30 cellular contexts compared by ENCODE assay signal in the genomic region with DNA sequence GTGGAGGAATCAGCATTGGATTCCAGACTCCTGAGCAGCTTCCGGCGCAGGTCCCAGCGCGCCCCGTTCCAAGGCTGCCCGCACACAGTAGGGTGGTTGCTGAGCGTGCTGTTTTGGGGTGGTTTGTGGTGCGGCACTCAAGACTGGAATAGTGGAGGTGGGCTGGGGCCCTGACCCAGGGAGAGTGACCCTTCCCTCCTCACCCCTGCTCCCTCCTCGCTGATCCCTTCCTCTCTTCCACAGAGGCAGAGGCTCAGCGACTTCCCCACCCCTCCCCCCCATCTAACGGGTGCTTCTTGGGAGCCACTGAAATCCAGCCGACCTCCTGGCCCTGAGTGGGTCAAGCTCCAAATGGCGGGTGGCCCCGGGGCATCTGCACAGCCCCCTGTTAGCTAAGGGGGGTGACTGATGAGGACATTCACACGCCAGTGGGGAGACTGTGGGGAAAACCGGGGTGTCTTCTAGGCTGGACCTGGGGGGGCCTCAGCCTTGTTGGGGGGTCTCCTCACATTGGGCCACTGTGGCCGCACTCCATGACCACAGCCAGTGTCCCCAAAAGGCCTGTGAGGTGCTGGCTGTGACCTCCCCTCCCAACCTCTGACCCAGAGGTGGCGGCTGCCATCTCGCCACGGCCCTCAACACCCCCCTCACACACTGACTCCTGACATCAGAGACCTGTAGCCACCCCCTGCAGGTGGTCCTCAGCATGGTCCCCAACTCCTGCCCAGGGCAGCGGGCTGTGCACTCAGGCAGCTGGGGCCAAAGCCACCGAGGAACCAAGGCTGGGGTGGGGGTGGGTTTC. TPM values are rescaled to one million over a fixed set of nuclear protein-coding genes. Genes with fewer than 3 reads are reported as not detected.
A peak's percentile ranks its signal among the peaks of the same experiment; 100 is the strongest.
DNase-seq lines count a peak whose midpoint lies in the region; ATAC-seq, FAIRE-seq and TF ChIP-seq lines count a peak whose summit lies in the region.
"Had no signal": no experiment of that assay in that cellular context is flagged by ENCODE, and none has a peak within 500 bp of the region (broad histone marks: within the 10 kb centered on the region; RNA-seq: fewer than 3 reads in every experiment).

No MANE protein-coding gene starts in this region.

- POLR2A ChIA-PET in HepG2 (lab: Yijun Ruan, JAX): interaction anchor here (1.0 to 1.6 kb wide), 2 partner anchors 10 to 14 kb away, joined by 3 to 9 read pairs; partner anchors contain the start of gene ISG15

- FAIRE-seq in HepG2 (lab: Jason Lieb, UNC): no peak
- no peak for FAIRE-seq in GM19239 (lab: Jason Lieb, UNC)
- FAIRE-seq: endometrium, islet of Langerhans had no signal

- peak overlapping the region; percentile 87; the same call in 1 of the 2 replicates for H3K4me2 ChIP-seq in HepG2 (ENCODE audit: low read depth, low read length)

- TF ChIP-seq CTCF in HepG2 (CRISPR knock-in tag; IDR thresholded peaks at IDR 0.05) (no peak), right lobe of liver (IDR thresholded peaks at IDR 0.05) (no peak)

- H3K27me3 ChIP-seq in HepG2 (ENCODE audit: control insufficient read depth in 1 of 2, insufficient read depth in 2 of 2, low read length in 2 of 2) (no peaks in the 10 kb centered on the region), right lobe of liver (no peaks in the 10 kb centered on the region), SJCRH30 (no peaks in the 10 kb centered on the region)
- H3K27me3 ChIP-seq: vagina had no signal

- peak overlapping the region; percentile 77; the same call in 1 of the 2 replicates for H3K9ac ChIP-seq in HepG2 (ENCODE audit: insufficient read depth, low read depth, low read length)

- CTCF ChIA-PET in HepG2 (lab: Yijun Ruan, JAX; ENCODE audit: low intra/inter-chr PET ratio, low total read pairs): no interaction called here

- in situ Hi-C loops in HepG2 (cut with HindIII; ENCODE audit: extremely low pct_ligation_motif_present, low pct_unique_long_range_greater_than_20kb): no loop called here

- H4K20me1 ChIP-seq in HepG2 (ENCODE audit: insufficient read depth, low read length): no peaks in the 10 kb centered on the region

- WGBS in HepG2 (ENCODE audit: low lambda C conversion rate): 79% methylated on average over 7 of the region's 22 CpGs
- 59% methylated on average over 4 of the region's 22 CpGs for WGBS in right lobe of liver (ENCODE audit: insufficient coverage, low coverage, low lambda C conversion rate, missing lambda C conversion rate)

- no peak for ATAC-seq in HepG2
- ATAC-seq in right lobe of liver: no peak
- ATAC-seq in left colon: no peak
- ATAC-seq: activated T-cell treated with anti-CD3 and anti-CD28 coated beads, Interleukin-2, amount 50 U/mL, for 4 hours; gastrocnemius medialis; lower lobe of right lung; psoas muscle; stimulated activated memory B cell treated with anti-CD40 and anti-IgM and Interleukin-4, amounts not matched to agents 10 μg/mL and 1 μg/mL and 100 μg/mL, for 72 hours had no signal

- H3K27ac ChIP-seq in HepG2 (ENCODE audit: extremely low read length, insufficient read depth, low read length): no peak overlapping the region
- no peak overlapping the region for H3K27ac ChIP-seq in right lobe of liver
- H3K27ac ChIP-seq in SJCRH30: peak overlapping the region; percentile 93
- H3K27ac ChIP-seq: lower lobe of right lung, neutrophil, psoas muscle, skin epidermis, vagina had no signal

- H3K4me1 ChIP-seq in HepG2 (ENCODE audit: insufficient read depth, low read length) (peaks cover 54% of the 10 kb centered on the region), right lobe of liver (peaks cover 0 to 53% (median 8%) of the 10 kb centered on the region in 4 donors), SJCRH30 (peaks cover 24% of the 10 kb centered on the region)

- DNase-seq in HepG2 (ENCODE audit: low spot score) (no peak), right lobe of liver (no peak), SJCRH30 (no peak), left colon (peak; percentile 9 to 24), ureter (ENCODE audit: low spot score) (peak; percentile 44), GM19239 (ENCODE audit: insufficient read length, low spot score) (no peak), NCI-H1048 (lab: John Stamatoyannopoulos, UW) (no peak), NCI-H2081 (lab: John Stamatoyannopoulos, UW) (no peak)
- DNase-seq: activated CD4-positive, CD25-positive, alpha-beta regulatory T cell treated with anti-CD3 and anti-CD28 coated beads, Interleukin-2, amount 50 U/mL, for 72 hours; activated naive CD4-positive, alpha-beta T cell treated with anti-CD3 and anti-CD28 coated beads for 36 hours; activated T-cell treated with anti-CD3 and anti-CD28 coated beads, Interleukin-2, amount 50 U/mL, for 4 hours; caudate nucleus; DMS79 treated with DMSO at 0.1 percent for 48 hours; gastrocnemius medialis; HCEC 1CT; lower lobe of right lung; NCI-H1105 treated with DMSO at 0.1 percent for 48 hours; NCI-H2081 treated with DMSO at 0.1 percent for 48 hours; NCI-H345; SIG-M5; stimulated activated CD4-positive, alpha-beta T cell treated with anti-CD3 and anti-CD28 coated beads, Interleukin-2, amount 100 ng/mL, for 24 hours had no signal

- intact Hi-C loops in HepG2 (cut with micrococcal nuclease; ENCODE audit: unreplicated experiment): loop anchor here (10.0 kb wide), 1 partner anchor 231 kb away; the partner anchor contains the start of genes B3GALT6 and SDF4
- intact Hi-C loops in right lobe of liver (cut with DNase I): no loop called here
- intact Hi-C loops in left colon (cut with DNase I, micrococcal nuclease): no loop called here

- H3K9me3 ChIP-seq in HepG2 (ENCODE audit: low read length): no peaks in the 10 kb centered on the region
- no peaks in the 10 kb centered on the region for H3K9me3 ChIP-seq in right lobe of liver
- H3K9me3 ChIP-seq in SJCRH30 (replicated peaks): no peaks in the 10 kb centered on the region
- H3K9me3 ChIP-seq: gastrocnemius medialis, lower lobe of right lung, neutrophil, psoas muscle, vagina had no signal

- peak overlapping the region in 1 of 3 experiments; percentile 77; a peak in 1 of 6 replicates for H3K4me3 ChIP-seq in HepG2 (replicated peaks in 1 of 3; ENCODE audit: insufficient read depth in 1 of 3, low read depth in 2 of 3, low read length in 3 of 3)
- H3K4me3 ChIP-seq in right lobe of liver: no peak overlapping the region
- peak overlapping the region; percentile 27 for H3K4me3 ChIP-seq in SJCRH30
- H3K4me3 ChIP-seq: lower lobe of right lung, skin epidermis, vagina had no signal

- no peak for TF ChIP-seq RAD21 in HepG2 (CRISPR knock-in tag; IDR thresholded peaks at IDR 0.05)

- H3K79me2 ChIP-seq in HepG2 (ENCODE audit: insufficient read depth, low read length): peaks cover 15% of the 10 kb centered on the region

- TF ChIP-seq POLR2A in HepG2 (IDR thresholded peaks at IDR 0.05; ENCODE audit: insufficient read depth in 1 of 2, low read depth in 2 of 2, low read length in 2 of 2) (no peak), right lobe of liver (IDR thresholded peaks at IDR 0.05) (no peak)

- TF ChIP-seq EP300 in HepG2 (IDR thresholded peaks at IDR 0.05; ENCODE audit: low read depth in 2 of 2, low read length in 2 of 2) (no peak), HepG2 (CRISPR knock-in tag; IDR thresholded peaks at IDR 0.05; ENCODE audit: borderline replicate concordance) (no peak)

- no TSS peak for BruUV-seq in HepG2 (replicated peaks; lab: Mats Ljungman, UMichigan)

- H3K36me3 ChIP-seq in HepG2 (replicated peaks in 1 of 2; ENCODE audit: control insufficient read depth in 1 of 2, insufficient read depth in 2 of 2, low read length in 2 of 2) (no peaks in the 10 kb centered on the region), right lobe of liver (no peaks in the 10 kb centered on the region), SJCRH30 (no peaks in the 10 kb centered on the region)
- H3K36me3 ChIP-seq: gastrocnemius medialis, lower lobe of right lung, neutrophil, vagina had no signal

- no peak overlapping the region for H2AFZ ChIP-seq in HepG2 (ENCODE audit: low read length)

RNA-seq across cellular contexts. Expression of gene HES4, which starts 3.9 kb away (rescaled TPM):
- total RNA-seq in HepG2 (2016; rRNA removed; fragmentation: Illumina TruSeq; extraction: Trizol) (4.4 and 8.8 TPM in 2 replicates), right lobe of liver (10 to 100 TPM in 2 of 6 experiments, 1 to 10 TPM in 4; 1.6 to 21.5 (median 5.2) TPM), left colon (10 to 100 TPM; 19.5 to 24.2 TPM), ureter (63.6 TPM)
- 16.5 and 25.5 TPM in 2 replicates for total RNA-seq in HepG2 (2016; cell fraction: cytosol; rRNA removed; fragmentation: Illumina TruSeq; extraction: Trizol; ENCODE audit: low read depth)
- 3.4 and 7.9 TPM in 2 replicates for total RNA-seq in HepG2 (2016; cell fraction: insoluble cytoplasmic fraction; rRNA removed; fragmentation: Illumina TruSeq; extraction: Trizol)
- 13.5 and 18.3 TPM in 2 replicates for total RNA-seq in HepG2 (2016; cell fraction: membrane; rRNA removed; fragmentation: Illumina TruSeq; extraction: Trizol)
- total RNA-seq in HepG2 (2016; cell fraction: nucleus; rRNA removed; fragmentation: Illumina TruSeq; extraction: Trizol): 6.5 and 8.0 TPM in 2 replicates
- 10.6 and 17.6 TPM in 2 replicates for polyA plus RNA-seq in HepG2 (2011; rRNA removed)
- polyA plus RNA-seq in HepG2 (2011; cell fraction: cytosol; rRNA removed): 11.6 and 28.6 TPM in 2 replicates
- 190 and 210 TPM in 2 replicates for polyA plus RNA-seq in HepG2 (2011; cell fraction: nucleus; rRNA removed)
- 4.3 and 7.0 TPM in 2 replicates for polyA plus RNA-seq in HepG2 (2012)
- 17.0 and 22.1 TPM in 2 replicates for polyA plus RNA-seq in HepG2 (2016; cell fraction: cytosol; fragmentation: Illumina TruSeq; extraction: Trizol; ENCODE audit: low read depth)
- 4.5 and 6.0 TPM in 2 replicates for polyA plus RNA-seq in HepG2 (2016; cell fraction: insoluble cytoplasmic fraction; fragmentation: Illumina TruSeq; extraction: Trizol; ENCODE audit: low read depth)
- polyA plus RNA-seq in HepG2 (2016; cell fraction: membrane; fragmentation: Illumina TruSeq; extraction: Trizol; ENCODE audit: low read depth): 10.6 and 11.4 TPM in 2 replicates
- polyA plus RNA-seq in HepG2 (2016; cell fraction: nucleus; fragmentation: Illumina TruSeq; extraction: Trizol; ENCODE audit: insufficient read depth, low read depth): 16.1 and 18.4 TPM in 2 replicates
- polyA minus RNA-seq in HepG2 (2011; rRNA and poly(A)+ RNA removed; ENCODE audit: low replicate concordance): 2.2 and 6.1 TPM in 2 replicates
- 6.4 and 8.5 TPM in 2 replicates for polyA minus RNA-seq in HepG2 (2011; cell fraction: cytosol; rRNA and poly(A)+ RNA removed)
- 4.6 and 8.9 TPM in 2 replicates for polyA minus RNA-seq in HepG2 (2011; cell fraction: nucleus; rRNA and poly(A)+ RNA removed)
- 15.3 and 15.9 TPM in 2 replicates for total RNA-seq in SJCRH30 (2014; rRNA removed; shearing (Covaris generic))

RNA-seq across cellular contexts. Expression of gene ISG15, which starts 9.5 kb away (rescaled TPM):
- total RNA-seq in HepG2 (2016; rRNA removed; fragmentation: Illumina TruSeq; extraction: Trizol) (54.9 and 68.4 TPM in 2 replicates), right lobe of liver (10 to 100 TPM; 16.3 to 98.7 (median 26.4) TPM), left colon (10 to 100 TPM; 31.2 to 37.9 TPM), ureter (14.9 TPM)
- total RNA-seq in HepG2 (2016; cell fraction: cytosol; rRNA removed; fragmentation: Illumina TruSeq; extraction: Trizol; ENCODE audit: low read depth): 17.4 and 19.2 TPM in 2 replicates
- 52.2 and 77.4 TPM in 2 replicates for total RNA-seq in HepG2 (2016; cell fraction: insoluble cytoplasmic fraction; rRNA removed; fragmentation: Illumina TruSeq; extraction: Trizol)
- 17.7 and 18.1 TPM in 2 replicates for total RNA-seq in HepG2 (2016; cell fraction: membrane; rRNA removed; fragmentation: Illumina TruSeq; extraction: Trizol)
- total RNA-seq in HepG2 (2016; cell fraction: nucleus; rRNA removed; fragmentation: Illumina TruSeq; extraction: Trizol): 18.3 and 23.3 TPM in 2 replicates
- 42.1 and 63.7 TPM in 2 replicates for polyA plus RNA-seq in HepG2 (2011; rRNA removed)
- 49.9 and 81.6 TPM in 2 replicates for polyA plus RNA-seq in HepG2 (2011; cell fraction: cytosol; rRNA removed)
- polyA plus RNA-seq in HepG2 (2011; cell fraction: nucleus; rRNA removed): 24.5 and 32.4 TPM in 2 replicates
- polyA plus RNA-seq in HepG2 (2012): 19.4 and 39.7 TPM in 2 replicates
- 13.7 and 17.3 TPM in 2 replicates for polyA plus RNA-seq in HepG2 (2016; cell fraction: cytosol; fragmentation: Illumina TruSeq; extraction: Trizol; ENCODE audit: low read depth)
- polyA plus RNA-seq in HepG2 (2016; cell fraction: insoluble cytoplasmic fraction; fragmentation: Illumina TruSeq; extraction: Trizol; ENCODE audit: low read depth): 47.3 and 49.3 TPM in 2 replicates
- 10.1 and 12.3 TPM in 2 replicates for polyA plus RNA-seq in HepG2 (2016; cell fraction: membrane; fragmentation: Illumina TruSeq; extraction: Trizol; ENCODE audit: low read depth)
- polyA plus RNA-seq in HepG2 (2016; cell fraction: nucleus; fragmentation: Illumina TruSeq; extraction: Trizol; ENCODE audit: insufficient read depth, low read depth): 22.7 and 27.6 TPM in 2 replicates
- 24.2 and 34.4 TPM in 2 replicates for polyA minus RNA-seq in HepG2 (2011; rRNA and poly(A)+ RNA removed; ENCODE audit: low replicate concordance)
- polyA minus RNA-seq in HepG2 (2011; cell fraction: cytosol; rRNA and poly(A)+ RNA removed): 11.4 and 13.3 TPM in 2 replicates
- polyA minus RNA-seq in HepG2 (2011; cell fraction: nucleus; rRNA and poly(A)+ RNA removed): 2.1 and 5.1 TPM in 2 replicates
- 5.1 and 12.6 TPM in 2 replicates for total RNA-seq in SJCRH30 (2014; rRNA removed; shearing (Covaris generic))

RNA-seq across cellular contexts. Expression of gene AGRN, which starts 16.1 kb away (rescaled TPM):
- total RNA-seq in HepG2 (2016; rRNA removed; fragmentation: Illumina TruSeq; extraction: Trizol) (7.3 and 29.8 TPM in 2 replicates), right lobe of liver (10 to 100 TPM; 14.2 to 44.5 (median 35.2) TPM), left colon (10 to 100 TPM; 54.0 to 59.5 TPM), ureter (227 TPM)
- 2.7 and 2.9 TPM in 2 replicates for total RNA-seq in HepG2 (2016; cell fraction: cytosol; rRNA removed; fragmentation: Illumina TruSeq; extraction: Trizol; ENCODE audit: low read depth)
- total RNA-seq in HepG2 (2016; cell fraction: insoluble cytoplasmic fraction; rRNA removed; fragmentation: Illumina TruSeq; extraction: Trizol): 5.9 and 28.3 TPM in 2 replicates
- 4.9 and 5.0 TPM in 2 replicates for total RNA-seq in HepG2 (2016; cell fraction: membrane; rRNA removed; fragmentation: Illumina TruSeq; extraction: Trizol)
- total RNA-seq in HepG2 (2016; cell fraction: nucleus; rRNA removed; fragmentation: Illumina TruSeq; extraction: Trizol): 36.4 and 50.3 TPM in 2 replicates
- 65.2 and 82.7 TPM in 2 replicates for polyA plus RNA-seq in HepG2 (2011; rRNA removed)
- 37.7 and 58.0 TPM in 2 replicates for polyA plus RNA-seq in HepG2 (2011; cell fraction: cytosol; rRNA removed)
- 667 and 906 TPM in 2 replicates for polyA plus RNA-seq in HepG2 (2011; cell fraction: nucleus; rRNA removed)
- polyA plus RNA-seq in HepG2 (2012): 77.8 and 101 TPM in 2 replicates
- polyA plus RNA-seq in HepG2 (2016; cell fraction: cytosol; fragmentation: Illumina TruSeq; extraction: Trizol; ENCODE audit: low read depth): 1.4 and 1.5 TPM in 2 replicates
- 10.7 and 15.5 TPM in 2 replicates for polyA plus RNA-seq in HepG2 (2016; cell fraction: insoluble cytoplasmic fraction; fragmentation: Illumina TruSeq; extraction: Trizol; ENCODE audit: low read depth)
- 3.2 and 3.6 TPM in 2 replicates for polyA plus RNA-seq in HepG2 (2016; cell fraction: membrane; fragmentation: Illumina TruSeq; extraction: Trizol; ENCODE audit: low read depth)
- 125 and 134 TPM in 2 replicates for polyA plus RNA-seq in HepG2 (2016; cell fraction: nucleus; fragmentation: Illumina TruSeq; extraction: Trizol; ENCODE audit: insufficient read depth, low read depth)
- polyA minus RNA-seq in HepG2 (2011; rRNA and poly(A)+ RNA removed; ENCODE audit: low replicate concordance): 23.8 and 86.8 TPM in 2 replicates
- 41.3 and 50.7 TPM in 2 replicates for polyA minus RNA-seq in HepG2 (2011; cell fraction: cytosol; rRNA and poly(A)+ RNA removed)
- 80.3 and 86.4 TPM in 2 replicates for polyA minus RNA-seq in HepG2 (2011; cell fraction: nucleus; rRNA and poly(A)+ RNA removed)
- total RNA-seq in SJCRH30 (2014; rRNA removed; shearing (Covaris generic)): 10.4 and 13.7 TPM in 2 replicates

RNA-seq across cellular contexts. Expression of gene PERM1, which starts 21.9 kb away (rescaled TPM):
- total RNA-seq in HepG2 (2016; rRNA removed; fragmentation: Illumina TruSeq; extraction: Trizol) (0.04 TPM in 1 of 2 replicates, not detected in the other), right lobe of liver (under 1 TPM in 4 of 6 experiments, not detected in 2; 0.18 to 0.46 (median 0.28) TPM), left colon (under 1 TPM in 1 of 2 donors, not detected in 1; 0.14 TPM), ureter (0.10 TPM)
- total RNA-seq in HepG2 (2016; cell fraction: cytosol; rRNA removed; fragmentation: Illumina TruSeq; extraction: Trizol; ENCODE audit: low read depth): not detected in 2 replicates
- not detected in 2 replicates for total RNA-seq in HepG2 (2016; cell fraction: insoluble cytoplasmic fraction; rRNA removed; fragmentation: Illumina TruSeq; extraction: Trizol)
- total RNA-seq in HepG2 (2016; cell fraction: membrane; rRNA removed; fragmentation: Illumina TruSeq; extraction: Trizol): not detected in 2 replicates
- not detected in 2 replicates for total RNA-seq in HepG2 (2016; cell fraction: nucleus; rRNA removed; fragmentation: Illumina TruSeq; extraction: Trizol)
- 0.29 and 0.38 TPM in 2 replicates for polyA plus RNA-seq in HepG2 (2011; rRNA removed)
- 0.17 and 0.32 TPM in 2 replicates for polyA plus RNA-seq in HepG2 (2011; cell fraction: cytosol; rRNA removed)
- 2.3 and 2.6 TPM in 2 replicates for polyA plus RNA-seq in HepG2 (2011; cell fraction: nucleus; rRNA removed)
- polyA plus RNA-seq in HepG2 (2012): 0.44 TPM in 2 replicates
- polyA plus RNA-seq in HepG2 (2016; cell fraction: cytosol; fragmentation: Illumina TruSeq; extraction: Trizol; ENCODE audit: low read depth): not detected in 2 replicates
- not detected in 2 replicates for polyA plus RNA-seq in HepG2 (2016; cell fraction: insoluble cytoplasmic fraction; fragmentation: Illumina TruSeq; extraction: Trizol; ENCODE audit: low read depth)
- polyA plus RNA-seq in HepG2 (2016; cell fraction: membrane; fragmentation: Illumina TruSeq; extraction: Trizol; ENCODE audit: low read depth): not detected in 2 replicates
- not detected in 2 replicates for polyA plus RNA-seq in HepG2 (2016; cell fraction: nucleus; fragmentation: Illumina TruSeq; extraction: Trizol; ENCODE audit: insufficient read depth, low read depth)
- polyA minus RNA-seq in HepG2 (2011; rRNA and poly(A)+ RNA removed; ENCODE audit: low replicate concordance): 0.09 and 2.7 TPM in 2 replicates
- polyA minus RNA-seq in HepG2 (2011; cell fraction: cytosol; rRNA and poly(A)+ RNA removed): 0.44 and 0.59 TPM in 2 replicates
- 0.99 and 1.2 TPM in 2 replicates for polyA minus RNA-seq in HepG2 (2011; cell fraction: nucleus; rRNA and poly(A)+ RNA removed)
- total RNA-seq in SJCRH30 (2014; rRNA removed; shearing (Covaris generic)): 0.13 TPM in 1 of 2 replicates, not detected in the other
- total RNA-seq: A673; activated naive CD4-positive, alpha-beta T cell treated with anti-CD3 and anti-CD28 coated beads for 36 hours; activated T-cell treated with anti-CD3 and anti-CD28 coated beads, Interleukin-2, amount 50 U/mL, for 4 hours; lower lobe of right lung; vagina had no signal
- polyA plus RNA-seq: BJ had no signal

RNA-seq across cellular contexts. Expression of gene PLEKHN1, which starts 37.5 kb away (rescaled TPM):
- total RNA-seq in HepG2 (2016; rRNA removed; fragmentation: Illumina TruSeq; extraction: Trizol) (0.21 and 0.42 TPM in 2 replicates), right lobe of liver (1 to 10 TPM in 1 of 6 experiments, under 1 TPM in 4, not detected in 1; 0.11 to 2.4 (median 0.26) TPM), left colon (under 1 TPM; 0.58 to 0.95 TPM), ureter (28.5 TPM)
- total RNA-seq in HepG2 (2016; cell fraction: cytosol; rRNA removed; fragmentation: Illumina TruSeq; extraction: Trizol; ENCODE audit: low read depth): not detected in 2 replicates
- 0.31 and 0.48 TPM in 2 replicates for total RNA-seq in HepG2 (2016; cell fraction: insoluble cytoplasmic fraction; rRNA removed; fragmentation: Illumina TruSeq; extraction: Trizol)
- 0.15 and 0.17 TPM in 2 replicates for total RNA-seq in HepG2 (2016; cell fraction: membrane; rRNA removed; fragmentation: Illumina TruSeq; extraction: Trizol)
- 0.59 and 0.63 TPM in 2 replicates for total RNA-seq in HepG2 (2016; cell fraction: nucleus; rRNA removed; fragmentation: Illumina TruSeq; extraction: Trizol)
- polyA plus RNA-seq in HepG2 (2011; rRNA removed): 0.58 and 0.59 TPM in 2 replicates
- polyA plus RNA-seq in HepG2 (2011; cell fraction: cytosol; rRNA removed): 0.13 and 0.23 TPM in 2 replicates
- 13.2 and 15.5 TPM in 2 replicates for polyA plus RNA-seq in HepG2 (2011; cell fraction: nucleus; rRNA removed)
- 0.51 and 0.55 TPM in 2 replicates for polyA plus RNA-seq in HepG2 (2012)
- 0.05 and 0.09 TPM in 2 replicates for polyA plus RNA-seq in HepG2 (2016; cell fraction: cytosol; fragmentation: Illumina TruSeq; extraction: Trizol; ENCODE audit: low read depth)
- 0.29 and 0.48 TPM in 2 replicates for polyA plus RNA-seq in HepG2 (2016; cell fraction: insoluble cytoplasmic fraction; fragmentation: Illumina TruSeq; extraction: Trizol; ENCODE audit: low read depth)
- 0.13 and 0.29 TPM in 2 replicates for polyA plus RNA-seq in HepG2 (2016; cell fraction: membrane; fragmentation: Illumina TruSeq; extraction: Trizol; ENCODE audit: low read depth)
- polyA plus RNA-seq in HepG2 (2016; cell fraction: nucleus; fragmentation: Illumina TruSeq; extraction: Trizol; ENCODE audit: insufficient read depth, low read depth): 2.6 and 2.7 TPM in 2 replicates
- polyA minus RNA-seq in HepG2 (2011; rRNA and poly(A)+ RNA removed; ENCODE audit: low replicate concordance): 0.26 and 0.54 TPM in 2 replicates
- 0.53 TPM in 1 of 2 replicates, not detected in the other for polyA minus RNA-seq in HepG2 (2011; cell fraction: cytosol; rRNA and poly(A)+ RNA removed)
- polyA minus RNA-seq in HepG2 (2011; cell fraction: nucleus; rRNA and poly(A)+ RNA removed): 1.8 and 1.9 TPM in 2 replicates
- 0.04 and 0.05 TPM in 2 replicates for total RNA-seq in SJCRH30 (2014; rRNA removed; shearing (Covaris generic))
- total RNA-seq: A673, psoas muscle had no signal

Comparison
In these comparisons a context has a peak if more than half of its experiments do, and no peak if none do; other contexts are left out.
1. DNase-seq: peak in left colon (2 of 2) and ureter (single experiment); none in HepG2 (single experiment), right lobe of liver (0 of 3), SJCRH30 (0 of 2), GM19239 (single experiment), NCI-H1048 (single experiment) and NCI-H2081 (0 of 2).